ENCODE assay signal across 11 cellular contexts in the genomic region with DNA sequence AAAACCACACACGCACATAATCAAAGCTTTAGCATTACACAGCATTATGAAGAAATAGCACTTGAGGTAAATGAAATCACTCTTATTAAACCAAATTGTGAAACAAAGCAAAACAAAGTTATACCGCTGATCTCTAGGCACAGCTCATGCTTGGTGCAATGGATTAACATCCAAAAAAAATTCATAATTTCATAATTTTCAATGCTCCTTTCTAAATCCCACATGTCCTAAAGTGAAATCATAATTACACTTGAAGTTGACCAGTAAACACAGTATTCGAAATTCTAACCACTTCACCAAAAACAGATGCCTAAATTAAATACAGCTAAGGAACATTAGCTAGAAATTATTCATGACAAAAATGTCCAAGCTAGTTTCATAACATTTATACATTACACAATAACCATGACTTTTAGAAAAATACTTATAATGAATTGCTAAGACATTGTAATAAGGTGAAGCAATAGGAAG. TPM values are rescaled to one million over a fixed set of nuclear protein-coding genes. Genes with fewer than 3 reads are reported as not detected.
A peak's percentile ranks its signal among the peaks of the same experiment; 100 is the strongest.
DNase-seq lines count a peak whose midpoint lies in the region; ATAC-seq, FAIRE-seq and TF ChIP-seq lines count a peak whose summit lies in the region.
"Had no signal": no experiment of that assay in that cellular context is flagged by ENCODE, and none has a peak within 500 bp of the region (broad histone marks: within the 10 kb centered on the region; RNA-seq: fewer than 3 reads in every experiment).

No MANE protein-coding gene starts in this region.

- POLR2A ChIA-PET in MCF 10A (lab: Yijun Ruan, JAX), result interaction anchor here (0.8 to 4.9 kb wide), 7 partner anchors 9 to 209 kb away, joined by 3 to 49 read pairs (median 4); partner anchors contain the start of genes ACYP1, PGF and ZC2HC1C

- in situ Hi-C loops in GM13976 (cut with MboI; ENCODE audit: low sequenced_read_pairs, unreplicated experiment), result no loop called here

- H3K9me3 Mint-ChIP-seq in MCF 10A (ENCODE audit: unreplicated experiment) (no peaks in the 10 kb centered on the region), nephron progenitor cell (peaks cover 45% of the 10 kb centered on the region)

- DNase-seq in AG20443 (ENCODE audit: low spot score) (peak; percentile 48), HTR-8/SVneo (ENCODE audit: insufficient read length, low spot score) (no peak), MCF 10A (ENCODE audit: unreplicated experiment) (peak; percentile 47), nephron progenitor cell (no peak), activated gamma-delta T cell (lab: John Stamatoyannopoulos, UW) (no peak), GM13976 (ENCODE audit: low spot score) (no peak), NCI-H1694 (lab: John Stamatoyannopoulos, UW) (no peak)
- DNase-seq: GDM1; NK-92 treated with Interleukin-12 subunit alpha and Interleukin-12 subunit beta, amount 100 ng/mL, for 24 hours; stimulated activated naive CD4-positive, alpha-beta T cell had no signal

- no TSS peak for BruUV-seq in MCF 10A (replicated peaks; lab: Mats Ljungman, UMichigan)

- H3K4me1 Mint-ChIP-seq in MCF 10A (ENCODE audit: insufficient read depth, unreplicated experiment), result peaks cover 37% of the 10 kb centered on the region
- H3K4me1 Mint-ChIP-seq in nephron progenitor cell, result peaks cover 6% of the 10 kb centered on the region

- intact Hi-C loops in MCF 10A (cut with micrococcal nuclease), result no loop called here

- CTCF ChIA-PET in MCF 10A (lab: Yijun Ruan, JAX), result interaction anchor here (0.5 to 2.4 kb wide), 6 partner anchors 8 to 186 kb away, joined by 3 to 8 read pairs (median 3); no protein-coding TSS in a partner anchor

- H3K27me3 Mint-ChIP-seq in MCF 10A (ENCODE audit: insufficient read depth, unreplicated experiment) (no peaks in the 10 kb centered on the region), nephron progenitor cell (ENCODE audit: low read depth, poor library complexity) (peaks cover 6% of the 10 kb centered on the region)

- H3K27ac Mint-ChIP-seq in MCF 10A (ENCODE audit: low read depth, unreplicated experiment), result peak overlapping the region; percentile 95
- no peak overlapping the region for H3K27ac Mint-ChIP-seq in nephron progenitor cell

- peak overlapping the region; percentile 83 for H3K4me3 Mint-ChIP-seq in MCF 10A (ENCODE audit: unreplicated experiment)
- peak overlapping the region; percentile 75 for H3K4me3 Mint-ChIP-seq in nephron progenitor cell

- peak; percentile 16 for FAIRE-seq in HTR-8/SVneo (lab: Jason Lieb, UNC)

- TF ChIP-seq CTCF in MCF 10A (IDR thresholded peaks at IDR 0.05; ENCODE audit: unreplicated experiment) (no peak), nephron progenitor cell (IDR thresholded peaks at IDR 0.05) (no peak), GM13976 (IDR thresholded peaks at IDR 0.05; ENCODE audit: borderline replicate concordance, control extremely low read depth, extremely low read depth, insufficient read depth, missing control alignments) (no peak)

- peaks cover 21% of the 10 kb centered on the region for H3K36me3 Mint-ChIP-seq in MCF 10A (ENCODE audit: insufficient read depth, unreplicated experiment)
- H3K36me3 Mint-ChIP-seq in nephron progenitor cell (ENCODE audit: low read depth), result peaks cover 64% of the 10 kb centered on the region

- ATAC-seq in GM18870 (IDR thresholded peaks at IDR 0.05; ENCODE audit: unreplicated experiment), result no peak

RNA-seq across cellular contexts. Expression of gene MLH3, which starts 1.5 kb away (rescaled TPM):
- total RNA-seq in MCF 10A (2022), result 28.2 and 29.9 TPM in 2 replicates

RNA-seq across cellular contexts. Expression of gene ACYP1, which starts 14.1 kb away (rescaled TPM):
- 11.7 and 19.9 TPM in 2 replicates for total RNA-seq in MCF 10A (2022)

RNA-seq across cellular contexts. Expression of gene ZC2HC1C, which starts 19.7 kb away (rescaled TPM):
- total RNA-seq in MCF 10A (2022), result 1.3 and 2.2 TPM in 2 replicates

RNA-seq across cellular contexts. Expression of gene EIF2B2, which starts 47.0 kb away (rescaled TPM):
- 53.8 and 57.9 TPM in 2 replicates for total RNA-seq in MCF 10A (2022)

Comparison
In these comparisons a context has a peak if more than half of its experiments do, and no peak if none do; other contexts are left out.
1. DNase-seq: peak in AG20443 (single experiment) and MCF 10A (single experiment); none in HTR-8/SVneo (single experiment), nephron progenitor cell (single experiment), activated gamma-delta T cell (single experiment), GM13976 (single experiment) and NCI-H1694 (single experiment).